In genomic region chr6:15643542-15643941, GRCh38 we compare ENCODE assay signal across 3 cellular contexts.
TF ChIP-seq lines count a peak whose summit lies in the region.

No MANE protein-coding gene starts in this region.

TF ChIP-seq in HCT116, 20 proteins besides CTCF, POLR2A, EP300 and RAD21:
- TF ChIP-seq ATF3 (IDR thresholded peaks at IDR 0.05) (no peak), CBX3 (IDR thresholded peaks at IDR 0.05; ENCODE audit: low read depth) (0 out of 2 replicates have a peak, but pooled peaks have one; percentile 49)

TF ChIP-seq in GM12878, 131 proteins besides CTCF, POLR2A, EP300 and RAD21 (continued from another document and continues in another):
- TF ChIP-seq WRNIP1 (IDR thresholded peaks at IDR 0.05; ENCODE audit: borderline replicate concordance, low read depth, low read length) (no peak), CBX5 (IDR thresholded peaks at IDR 0.05; ENCODE audit: low read depth) (peak; percentile 74; the same call in 1 of the 2 replicates), FOXM1 (IDR thresholded peaks at IDR 0.05; ENCODE audit: low read depth, low read length) (no peak), GABPA (IDR thresholded peaks at IDR 0.05; ENCODE audit: low read depth) (no peak), NFIC (IDR thresholded peaks at IDR 0.05; ENCODE audit: low read depth, low read length) (no peak), HCFC1 (IDR thresholded peaks at IDR 0.05; ENCODE audit: low read length) (no peak), CHD2 (IDR thresholded peaks at IDR 0.05; ENCODE audit: borderline replicate concordance, low read depth, low read length) (no peak), RELA (IDR thresholded peaks at IDR 0.05; ENCODE audit: borderline replicate concordance, partially characterized antibody) (no peak), LARP7 (IDR thresholded peaks at IDR 0.05) (no peak), HDAC2 (IDR thresholded peaks at IDR 0.05) (no peak), PAX5 (IDR thresholded peaks at IDR 0.05; ENCODE audit: borderline replicate concordance, low read depth, low read length) (no peak), TARDBP (IDR thresholded peaks at IDR 0.05; ENCODE audit: borderline replicate concordance) (no peak), CUX1 (IDR thresholded peaks at IDR 0.05; ENCODE audit: insufficient replicate concordance, low read depth, low read length) (no peak), NRF1 (conservative IDR thresholded peaks at IDR 0.05; ENCODE audit: low read depth, low read length) (no peak), MYC (IDR thresholded peaks at IDR 0.05; ENCODE audit: insufficient read depth, insufficient read length, insufficient replicate concordance, low read length, severe bottlenecking) (no peak), E4F1 (IDR thresholded peaks at IDR 0.05; ENCODE audit: borderline replicate concordance, partially characterized antibody) (no peak), BMI1 (IDR thresholded peaks at IDR 0.05; ENCODE audit: borderline replicate concordance) (no peak), ZNF384 (IDR thresholded peaks at IDR 0.05; ENCODE audit: borderline replicate concordance, low read depth, low read length) (no peak)

TF ChIP-seq in WTC11, 78 proteins besides CTCF, POLR2A, EP300 and RAD21 (continued from another document):
- no peak for TF ChIP-seq ZNF138 (CRISPR knock-in tag; conservative IDR thresholded peaks at IDR 0.05)
- no peak for TF ChIP-seq ZNF281 (CRISPR knock-in tag; IDR thresholded peaks at IDR 0.05)
- TF ChIP-seq FOXP1 (CRISPR knock-in tag; IDR thresholded peaks at IDR 0.05; ENCODE audit: borderline replicate concordance) = no peak
TF ChIP-seq in WTC11: peak in this region for 0.
